ENCODE assay signal across 7 cellular contexts in the genomic region with DNA sequence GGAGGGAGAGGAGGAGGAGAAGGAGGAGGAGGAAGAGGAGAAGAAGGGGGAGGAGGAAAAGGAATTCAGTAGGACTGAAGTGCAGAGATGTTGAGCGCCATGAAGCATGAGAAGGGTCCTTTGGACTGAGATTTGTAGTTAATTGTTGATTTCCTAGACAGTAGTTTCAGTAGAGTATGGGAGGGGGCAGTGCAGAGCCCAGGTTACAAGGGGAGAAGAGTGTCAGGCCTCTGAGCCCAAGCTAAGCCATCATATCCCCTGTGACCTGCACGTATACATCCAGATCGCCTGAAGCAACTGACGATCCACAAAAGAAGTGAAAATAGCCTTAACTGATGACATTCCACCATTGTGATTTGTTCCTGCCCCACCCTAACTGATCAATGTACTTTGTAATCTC. TPM values are rescaled to one million over a fixed set of nuclear protein-coding genes. Genes with fewer than 3 reads are reported as not detected.
A peak's percentile ranks its signal among the peaks of the same experiment; 100 is the strongest.
DNase-seq lines count a peak whose midpoint lies in the region; ATAC-seq, FAIRE-seq and TF ChIP-seq lines count a peak whose summit lies in the region.
"Not testable (repeated sequence)": the region's sequence is repeated elsewhere in the genome, so short reads cannot be mapped to it uniquely, and the experiment has no call there.
"Had no signal": no experiment of that assay in that cellular context is flagged by ENCODE, and none has a peak within 500 bp of the region (broad histone marks: within the 10 kb centered on the region; RNA-seq: fewer than 3 reads in every experiment).

No MANE protein-coding gene starts in this region.

- not testable (repeated sequence) for H3K9me3 Mint-ChIP-seq in H9

- not testable (repeated sequence) for H4K8ac ChIP-seq in H9 (replicated peaks; ENCODE audit: insufficient read length, low read depth, low read length); mesendoderm (ENCODE audit: low read depth, low read length)

- in situ Hi-C loops in K562 (cut with MboI) = not testable (repeated sequence)

- H3K27me3 ChIP-seq in H9 (ENCODE audit: insufficient read depth, low read length); K562 (ENCODE audit: control insufficient read depth in 2 of 2, insufficient read depth in 2 of 2, low read length in 2 of 2); mesendoderm (ENCODE audit: insufficient read depth, low read length, poor library complexity): not testable (repeated sequence)

- H3K14ac ChIP-seq in H9 (ENCODE audit: insufficient read depth, low read length) = not testable (repeated sequence)

- POLR2A ChIA-PET in HEK293 (lab: Yijun Ruan, JAX); K562 (lab: Yijun Ruan, JAX): not testable (repeated sequence)

- H4K5ac ChIP-seq in H9 (ENCODE audit: insufficient read length, low read depth, low read length); mesendoderm (ENCODE audit: low read length): not testable (repeated sequence)

- not testable (repeated sequence) for H3K4me3 Mint-ChIP-seq in H9

- not testable (repeated sequence) for H3K79me1 ChIP-seq in H9 (ENCODE audit: insufficient read depth, low read depth, low read length, poor library complexity, severe bottlenecking); mesendoderm (ENCODE audit: low read length)

- H2BK20ac ChIP-seq in H9 (ENCODE audit: low read depth, low read length, poor library complexity, severe bottlenecking) = not testable (repeated sequence)

- not testable (repeated sequence) for H2BK5ac ChIP-seq in H9 (ENCODE audit: insufficient read length, low read length); mesendoderm (ENCODE audit: low read length)

- not testable (repeated sequence) for H3K4me3 ChIP-seq in HEK293 (ENCODE audit: low read depth, low read length); K562; mesendoderm (ENCODE audit: low read length)

- not testable (repeated sequence) for H3K27ac Mint-ChIP-seq in H9

- not testable (repeated sequence) for H3K4me1 ChIP-seq in H9 (ENCODE audit: insufficient read depth, low read length); HEK293 (ENCODE audit: control insufficient read depth, insufficient read depth, low read length); K562 (replicated peaks in 1 of 2; ENCODE audit: control insufficient read depth in 2 of 2, insufficient read depth in 2 of 2, low read length in 2 of 2); mesendoderm (ENCODE audit: control insufficient read depth, low read depth, low read length)

- not testable (repeated sequence) for H3K56ac ChIP-seq in H9 (ENCODE audit: insufficient read length, low read depth, low read length); mesendoderm (ENCODE audit: low read length)

- not testable (repeated sequence) for H3K4ac ChIP-seq in H9 (ENCODE audit: low read depth, low read length); mesendoderm (ENCODE audit: low read depth, low read length)

- TF ChIP-seq POLR2A in K562 (conservative IDR thresholded peaks at IDR 0.05) = not testable (repeated sequence)

- not testable (repeated sequence) for H3K9ac ChIP-seq in H9 (ENCODE audit: extremely low read depth, insufficient read length, low read length); K562 (ENCODE audit: insufficient read depth in 1 of 2, low read depth in 2 of 2, low read length in 2 of 2); mesendoderm (ENCODE audit: low read length)

- H2BK120ac ChIP-seq in H9 (ENCODE audit: low read depth, low read length, poor library complexity, severe bottlenecking); mesendoderm (ENCODE audit: low read depth, low read length): not testable (repeated sequence)

- H2BK12ac ChIP-seq in H9 (ENCODE audit: insufficient read length, low read depth, low read length) = not testable (repeated sequence)

- not testable (repeated sequence) for FAIRE-seq in K562 (lab: Jason Lieb, UNC)

- not testable (repeated sequence) for H2BK15ac ChIP-seq in H9 (ENCODE audit: low read depth, low read length); mesendoderm (replicated peaks; ENCODE audit: low read depth)

- not testable (repeated sequence) for TF ChIP-seq RAD21 in K562 (CRISPR knock-in tag; conservative IDR thresholded peaks at IDR 0.05 in 1 of 2, IDR thresholded peaks at IDR 0.05 in 1 of 2)

- H3K4me1 Mint-ChIP-seq in H9 = not testable (repeated sequence)

- TF ChIP-seq EP300 in K562 (IDR thresholded peaks at IDR 0.05; ENCODE audit: low read length) = not testable (repeated sequence)

- TF ChIP-seq CTCF in H9 (conservative IDR thresholded peaks at IDR 0.05) = peak; percentile 28; the same call in 2 of the 3 replicates
- not testable (repeated sequence) for TF ChIP-seq CTCF in HEK293 (tag by site-specific recombination; IDR thresholded peaks at IDR 0.05); K562 (IDR thresholded peaks at IDR 0.05 in 2 of 3, conservative IDR thresholded peaks at IDR 0.05 in 1 of 3; ENCODE audit: insufficient read depth in 2 of 3, low read depth in 1 of 3, low read length in 3 of 3)

- not testable (repeated sequence) for H4K91ac ChIP-seq in H9 (ENCODE audit: insufficient read length, low read depth, low read length)

- DNase-seq in ELF-1 (ENCODE audit: low read depth, low spot score) = peak; percentile 24
- DNase-seq in H9; K562 (ENCODE audit: extremely low read depth in 1 of 4, low spot score in 3 of 4): not testable (repeated sequence)
- peak; percentile 19 for DNase-seq in iPS-NIHi11 (ENCODE audit: low spot score)
- DNase-seq in mesendoderm = peak; percentile 18

- not testable (repeated sequence) for H3K9me1 ChIP-seq in K562 (ENCODE audit: control insufficient read depth, insufficient read depth, low read length)

- H3K23ac ChIP-seq in H9 (ENCODE audit: insufficient read length, low read depth, low read length); mesendoderm (ENCODE audit: low read length): not testable (repeated sequence)

- H3K4me2 ChIP-seq in H9 (ENCODE audit: insufficient read depth, insufficient read length, low read length); K562 (ENCODE audit: insufficient read depth, low read length); mesendoderm (ENCODE audit: low read length): not testable (repeated sequence)

- no CpG with 5 or more reads among the region's 4 CpGs for WGBS in H9 (ENCODE audit: extremely low coverage, insufficient read length, low lambda C conversion rate)
- WGBS in K562 (ENCODE audit: insufficient coverage, low coverage, missing lambda C conversion rate) = 46% methylated on average over 4 of the region's 4 CpGs
- no CpG with 5 or more reads among the region's 4 CpGs for WGBS in mesendoderm (ENCODE audit: extremely low coverage, insufficient coverage, low lambda C conversion rate)

- H3K27me3 Mint-ChIP-seq in H9 (ENCODE audit: low read depth) = peaks cover 15% of the 10 kb centered on the region

- BruUV-seq in K562 (replicated peaks; lab: Mats Ljungman, UMichigan) = not testable (repeated sequence)

- CTCF ChIA-PET in HEK293 (lab: Yijun Ruan, JAX); K562 (lab: Yijun Ruan, JAX; ENCODE audit: low intra/inter-chr PET ratio): not testable (repeated sequence)

- H3K23me2 ChIP-seq in H9 (ENCODE audit: insufficient read length, low read depth, low read length, poor library complexity, severe bottlenecking) = not testable (repeated sequence)

- not testable (repeated sequence) for H2AK5ac ChIP-seq in H9 (ENCODE audit: insufficient read length, low read length); mesendoderm (ENCODE audit: low read length)

- H3K18ac ChIP-seq in H9 (ENCODE audit: insufficient read length, low read depth, low read length); mesendoderm (ENCODE audit: low read length): not testable (repeated sequence)

- not testable (repeated sequence) for H3K36me3 ChIP-seq in HEK293 (ENCODE audit: control insufficient read depth in 2 of 2, insufficient read depth in 1 of 2, low read length in 2 of 2); K562 (ENCODE audit: control insufficient read depth, insufficient read depth, low read length); mesendoderm (ENCODE audit: control insufficient read depth, insufficient read depth, low read length)

- H4K20me1 ChIP-seq in H9 (ENCODE audit: control insufficient read depth, insufficient read depth, insufficient read length); K562 (replicated peaks; ENCODE audit: control insufficient read depth, insufficient read depth, low read length): not testable (repeated sequence)

- not testable (repeated sequence) for H3K9me3 ChIP-seq in H9 (ENCODE audit: control insufficient read depth, low read depth, low read length); HEK293 (ENCODE audit: control insufficient read depth, insufficient read depth, low read depth, low read length); K562 (replicated peaks; ENCODE audit: control insufficient read depth, insufficient read depth, low read depth, low read length)

- intact Hi-C loops in K562 (cut with micrococcal nuclease) = loop anchor here (10.0 kb wide), 1 partner anchor 248 kb away; a partner anchor contains a TSS

- H3K36me3 Mint-ChIP-seq in H9 (ENCODE audit: insufficient read depth in 1 of 3, low read depth in 3 of 3) = not testable (repeated sequence)

- not testable (repeated sequence) for H3T11ph ChIP-seq in H9 (ENCODE audit: low read length)

- H3K27ac ChIP-seq in H9 (ENCODE audit: insufficient read length, low read depth, low read length); HEK293 (ENCODE audit: extremely low read depth, low read depth, low read length); K562 (ENCODE audit: extremely low read depth, low read depth, low read length); mesendoderm (ENCODE audit: low read depth, low read length): not testable (repeated sequence)

- not testable (repeated sequence) for H3K79me2 ChIP-seq in H9 (ENCODE audit: insufficient read depth, low read length); K562 (ENCODE audit: control insufficient read depth, insufficient read depth, low read length); mesendoderm (ENCODE audit: control insufficient read depth, insufficient read depth, low read length)

- H2AFZ ChIP-seq in H9 (ENCODE audit: low read length); K562 (ENCODE audit: low read depth, low read length): not testable (repeated sequence)

- peak; percentile 60; the same call in 1 of the 3 replicates for ATAC-seq in K562

RNA-seq across cellular contexts. Expression of a gene that starts 8.9 kb away (rescaled TPM):
- total RNA-seq in H9 (2021) = 15.9 and 16.8 TPM in 2 replicates
- 10.4 and 22.3 TPM in 2 replicates for total RNA-seq in K562 (2011; cell fraction: chromatin; rRNA removed; ENCODE audit: low replicate concordance)
- total RNA-seq in K562 (2011; cell fraction: nucleolus; rRNA removed) = 5.5 TPM in 2 replicates
- 8.7 and 13.4 TPM in 2 replicates for total RNA-seq in K562 (2011; cell fraction: nucleoplasm; rRNA removed)
- 11.1 and 16.0 TPM in 2 replicates for total RNA-seq in K562 (2014; rRNA removed)
- total RNA-seq in K562 (2014; rRNA removed; fragmentation: Illumina TruSeq; extraction: Trizol) = 17.8 and 20.6 TPM in 2 replicates
- total RNA-seq in K562 (2015; rRNA removed; fragmentation: Illumina TruSeq; extraction: Trizol) = 19.3 and 20.0 TPM in 2 replicates
- 11.4 and 12.9 TPM in 2 replicates for total RNA-seq in K562 (2021)
- 12.4 and 12.5 TPM in 2 replicates for polyA plus RNA-seq in K562 (2011; rRNA removed)
- polyA plus RNA-seq in K562 (2011; cell fraction: cytosol; rRNA removed) = 9.7 and 13.1 TPM in 2 replicates
- 3.7 and 4.0 TPM in 2 replicates for polyA plus RNA-seq in K562 (2011; cell fraction: nucleus; rRNA removed)
- 7.3 and 7.7 TPM in 2 replicates for polyA plus RNA-seq in K562 (2012)
- polyA plus RNA-seq in K562 (2014; fragmentation: Illumina TruSeq; extraction: Trizol) = 17.7 and 32.1 TPM in 2 replicates
- polyA plus RNA-seq in K562 (2014; fragmentation: Nextera tagmentation; extraction: Ambion mirVana) = 1 to 10 TPM; 3.2 to 6.1 TPM
- 7.6 and 8.3 TPM in 2 replicates for polyA plus RNA-seq in K562 (2014; rRNA removed)
- 16.1 and 16.8 TPM in 2 replicates for polyA minus RNA-seq in K562 (2011; rRNA and poly(A)+ RNA removed)
- 9.6 and 10.6 TPM in 2 replicates for polyA minus RNA-seq in K562 (2011; cell fraction: cytosol; rRNA and poly(A)+ RNA removed)
- polyA minus RNA-seq in K562 (2011; cell fraction: nucleus; rRNA and poly(A)+ RNA removed) = 3.2 and 7.1 TPM in 2 replicates
- polyA plus RNA-seq in mesendoderm (2013, experiment 1 of 2) = 12.6 TPM
- 13.5 TPM for polyA plus RNA-seq in mesendoderm (2013, experiment 2 of 2)

RNA-seq across cellular contexts. Expression of a gene that starts 43.4 kb away (rescaled TPM):
- total RNA-seq in H9 (2021) (2.8 and 3.7 TPM in 2 replicates), K562 (2014; rRNA removed) (2.7 and 6.3 TPM in 2 replicates), K562 (2014; rRNA removed; fragmentation: Illumina TruSeq; extraction: Trizol) (1.9 and 3.2 TPM in 2 replicates), K562 (2015; rRNA removed; fragmentation: Illumina TruSeq; extraction: Trizol) (4.4 and 5.2 TPM in 2 replicates), K562 (2021) (4.7 and 6.3 TPM in 2 replicates)
- 3.2 and 9.1 TPM in 2 replicates for total RNA-seq in K562 (2011; cell fraction: chromatin; rRNA removed; ENCODE audit: low replicate concordance)
- total RNA-seq in K562 (2011; cell fraction: nucleolus; rRNA removed) = 2.3 and 2.5 TPM in 2 replicates
- 4.2 and 6.8 TPM in 2 replicates for total RNA-seq in K562 (2011; cell fraction: nucleoplasm; rRNA removed)
- polyA plus RNA-seq in K562 (2011; rRNA removed) (3.4 and 3.6 TPM in 2 replicates), K562 (2014; fragmentation: Illumina TruSeq; extraction: Trizol) (1.6 TPM in 2 replicates), K562 (2014; fragmentation: Nextera tagmentation; extraction: Ambion mirVana) (1 to 10 TPM; 4.1 to 5.2 TPM), K562 (2014; rRNA removed) (1.1 and 1.9 TPM in 2 replicates)
- 0.70 and 1.7 TPM in 2 replicates for polyA plus RNA-seq in K562 (2011; cell fraction: cytosol; rRNA removed)
- polyA plus RNA-seq in K562 (2011; cell fraction: nucleus; rRNA removed) = 1.4 and 1.7 TPM in 2 replicates
- 2.4 and 4.3 TPM in 2 replicates for polyA plus RNA-seq in K562 (2012)
- polyA minus RNA-seq in K562 (2011; rRNA and poly(A)+ RNA removed) = 0.81 and 1.2 TPM in 2 replicates
- polyA minus RNA-seq in K562 (2011; cell fraction: cytosol; rRNA and poly(A)+ RNA removed) = not detected in 2 replicates
- 2.6 and 5.1 TPM in 2 replicates for polyA minus RNA-seq in K562 (2011; cell fraction: nucleus; rRNA and poly(A)+ RNA removed)
- polyA plus RNA-seq in mesendoderm (2013, experiment 1 of 2) = 2.2 TPM
- polyA plus RNA-seq in mesendoderm (2013, experiment 2 of 2) = 2.4 TPM
- total RNA-seq: G401 had no signal

RNA-seq across cellular contexts. Expression of a gene that starts 54.5 kb away (rescaled TPM):
- 7.8 and 7.9 TPM in 2 replicates for total RNA-seq in H9 (2021)
- total RNA-seq in K562 (2011; cell fraction: chromatin; rRNA removed; ENCODE audit: low replicate concordance) = 7.7 and 12.6 TPM in 2 replicates
- 4.0 and 7.6 TPM in 2 replicates for total RNA-seq in K562 (2011; cell fraction: nucleolus; rRNA removed)
- 9.5 and 15.5 TPM in 2 replicates for total RNA-seq in K562 (2011; cell fraction: nucleoplasm; rRNA removed)
- total RNA-seq in K562 (2014; rRNA removed) = 5.5 and 6.2 TPM in 2 replicates
- 12.6 and 15.1 TPM in 2 replicates for total RNA-seq in K562 (2014; rRNA removed; fragmentation: Illumina TruSeq; extraction: Trizol)
- total RNA-seq in K562 (2015; rRNA removed; fragmentation: Illumina TruSeq; extraction: Trizol) = 10.8 and 12.0 TPM in 2 replicates
- total RNA-seq in K562 (2021) = 7.2 and 8.4 TPM in 2 replicates
- polyA plus RNA-seq in K562 (2011; rRNA removed) = 7.8 and 11.9 TPM in 2 replicates
- 3.6 and 5.7 TPM in 2 replicates for polyA plus RNA-seq in K562 (2011; cell fraction: cytosol; rRNA removed)
- polyA plus RNA-seq in K562 (2011; cell fraction: nucleus; rRNA removed) = 3.3 and 3.7 TPM in 2 replicates
- polyA plus RNA-seq in K562 (2012) = 7.3 and 10.7 TPM in 2 replicates
- polyA plus RNA-seq in K562 (2014; fragmentation: Illumina TruSeq; extraction: Trizol) = 8.7 and 9.6 TPM in 2 replicates
- polyA plus RNA-seq in K562 (2014; fragmentation: Nextera tagmentation; extraction: Ambion mirVana) = 1 to 10 TPM; 6.3 to 7.4 TPM
- polyA plus RNA-seq in K562 (2014; rRNA removed) = 4.7 and 8.0 TPM in 2 replicates
- polyA minus RNA-seq in K562 (2011; rRNA and poly(A)+ RNA removed) = 14.2 and 15.7 TPM in 2 replicates
- polyA minus RNA-seq in K562 (2011; cell fraction: cytosol; rRNA and poly(A)+ RNA removed) = 2.7 and 3.8 TPM in 2 replicates
- polyA minus RNA-seq in K562 (2011; cell fraction: nucleus; rRNA and poly(A)+ RNA removed) = 3.5 and 8.9 TPM in 2 replicates
- polyA plus RNA-seq in mesendoderm (2013, experiment 1 of 2) = 4.8 TPM
- 4.5 TPM for polyA plus RNA-seq in mesendoderm (2013, experiment 2 of 2)

RNA-seq across cellular contexts. Expression of a gene that starts 55.5 kb away (rescaled TPM):
- 2.3 and 3.0 TPM in 2 replicates for total RNA-seq in H9 (2021)
- total RNA-seq in K562 (2011; cell fraction: chromatin; rRNA removed; ENCODE audit: low replicate concordance) = 1.1 and 2.2 TPM in 2 replicates
- total RNA-seq in K562 (2011; cell fraction: nucleolus; rRNA removed) = 2.1 and 3.0 TPM in 2 replicates
- 2.1 and 2.3 TPM in 2 replicates for total RNA-seq in K562 (2011; cell fraction: nucleoplasm; rRNA removed)
- total RNA-seq in K562 (2014; rRNA removed) = 0.45 and 1.0 TPM in 2 replicates
- total RNA-seq in K562 (2014; rRNA removed; fragmentation: Illumina TruSeq; extraction: Trizol) = 0.22 and 0.25 TPM in 2 replicates
- 0.11 and 0.22 TPM in 2 replicates for total RNA-seq in K562 (2015; rRNA removed; fragmentation: Illumina TruSeq; extraction: Trizol)
- total RNA-seq in K562 (2021) = 0.74 and 1.3 TPM in 2 replicates
- 0.27 and 0.52 TPM in 2 replicates for polyA plus RNA-seq in K562 (2011; rRNA removed)
- polyA plus RNA-seq in K562 (2011; cell fraction: cytosol; rRNA removed) = 0.16 and 1.2 TPM in 2 replicates
- polyA plus RNA-seq in K562 (2011; cell fraction: nucleus; rRNA removed) = 0.51 and 1.3 TPM in 2 replicates
- 0.57 and 1.2 TPM in 2 replicates for polyA plus RNA-seq in K562 (2012)
- polyA plus RNA-seq in K562 (2014; fragmentation: Illumina TruSeq; extraction: Trizol) = 0.39 and 0.78 TPM in 2 replicates
- not detected for polyA plus RNA-seq in K562 (2014; fragmentation: Nextera tagmentation; extraction: Ambion mirVana)
- polyA plus RNA-seq in K562 (2014; rRNA removed) = 0.27 and 0.40 TPM in 2 replicates
- 0.60 and 0.88 TPM in 2 replicates for polyA minus RNA-seq in K562 (2011; rRNA and poly(A)+ RNA removed)
- polyA minus RNA-seq in K562 (2011; cell fraction: cytosol; rRNA and poly(A)+ RNA removed) = not detected in 2 replicates
- polyA minus RNA-seq in K562 (2011; cell fraction: nucleus; rRNA and poly(A)+ RNA removed) = 1.6 and 3.4 TPM in 2 replicates
- polyA plus RNA-seq in mesendoderm (2013, experiment 1 of 2) = 0.58 TPM
- 0.71 TPM for polyA plus RNA-seq in mesendoderm (2013, experiment 2 of 2)
